29 cellular contexts compared by ENCODE assay signal in genomic region chr5:6502421-6502820, GRCh38. TPM values are rescaled to one million over a fixed set of nuclear protein-coding genes. Genes with fewer than 3 reads are reported as not detected.
"Had no signal": no experiment of that assay in that cellular context is flagged by ENCODE, and none has a peak within 500 bp of the region (broad histone marks: within the 10 kb centered on the region; RNA-seq: fewer than 3 reads in every experiment).

No MANE protein-coding gene starts in this region.

- H3K4me3 Mint-ChIP-seq: naive thymus-derived CD8-positive, alpha-beta T cell; nephron progenitor cell; neural crest cell; stimulated activated effector memory CD8-positive, alpha-beta T cell treated with anti-CD3 and anti-CD28 coated beads, Interleukin-12 subunit alpha, Interleukin-12 subunit beta, amount 100 ng/mL, for 72 hours; stimulated activated naive B cell treated with anti-CD40 and anti-IgM and Interleukin-4, amounts not matched to agents 10 μg/mL and 1 μg/mL and 100 μg/mL, for 72 hours; stimulated activated naive CD8-positive, alpha-beta T cell treated with anti-CD3 and anti-CD28 coated beads, Interleukin-15, Interleukin-2, amounts not matched to agents 100 ng/mL and 50 ng/mL, for 24 hours had no signal

- H3K36me3 ChIP-seq: neutrophil, pancreas, prostate gland, right lobe of liver, sigmoid colon, stomach, thoracic aorta, thyroid gland, tibial nerve, upper lobe of left lung, vagina had no signal

- H3K9me3 ChIP-seq: neutrophil, pancreas, prostate gland, right lobe of liver, sigmoid colon, stomach, thoracic aorta, thyroid gland, vagina had no signal

- H3K9me3 Mint-ChIP-seq: stimulated activated effector memory CD8-positive, alpha-beta T cell treated with anti-CD3 and anti-CD28 coated beads, Interleukin-12 subunit alpha, Interleukin-12 subunit beta, amount 100 ng/mL, for 72 hours; stimulated activated naive CD8-positive, alpha-beta T cell treated with anti-CD3 and anti-CD28 coated beads, Interleukin-15, Interleukin-2, amounts not matched to agents 100 ng/mL and 50 ng/mL, for 24 hours had no signal

- H3K27ac Mint-ChIP-seq: naive thymus-derived CD8-positive, alpha-beta T cell; nephron progenitor cell; stimulated activated effector memory CD8-positive, alpha-beta T cell treated with anti-CD3 and anti-CD28 coated beads, Interleukin-12 subunit alpha, Interleukin-12 subunit beta, amount 100 ng/mL, for 72 hours; stimulated activated naive B cell treated with anti-CD40 and anti-IgM and Interleukin-4, amounts not matched to agents 10 μg/mL and 1 μg/mL and 100 μg/mL, for 72 hours; stimulated activated naive CD8-positive, alpha-beta T cell treated with anti-CD3 and anti-CD28 coated beads, Interleukin-15, Interleukin-2, amounts not matched to agents 100 ng/mL and 50 ng/mL, for 24 hours had no signal

- DNase-seq: naive thymus-derived CD8-positive, alpha-beta T cell; nephron progenitor cell; nucleus accumbens; pancreas; right cardiac atrium; right lobe of liver; small intestine; stimulated activated CD4-positive, alpha-beta T cell treated with anti-CD3 and anti-CD28 coated beads, Interleukin-15, amount 100 ng/mL, for 24 hours; stimulated activated CD4-positive, alpha-beta T cell treated with anti-CD3 and anti-CD28 coated beads, Interleukin-2, amount 100 ng/mL, for 24 hours; stimulated activated CD4-positive, alpha-beta T cell treated with anti-CD3 and anti-CD28 coated beads, Interleukin-2, amount 100 ng/mL, for 48 hours; stimulated activated CD4-positive, alpha-beta T cell treated with anti-CD3 and anti-CD28 coated beads, Interleukin-4, amount 100 ng/mL, for 24 hours; stimulated activated naive B cell treated with anti-CD40 and anti-IgM and Interleukin-4, amounts not matched to agents 10 μg/mL and 1 μg/mL and 100 μg/mL, for 72 hours; stimulated activated naive CD4-positive, alpha-beta T cell treated with Interleukin-2 at 50 U/mL for 16 hours; stomach; thyroid gland; trophoblast cell; upper lobe of left lung had no signal

- FAIRE-seq: pancreas, small intestine, urothelium cell line had no signal

- H3K4me1 ChIP-seq: pancreas, prostate gland, sigmoid colon, thyroid gland, tibial nerve, upper lobe of left lung, vagina had no signal

- H3K27ac ChIP-seq: neutrophil, pancreas, prostate gland, right lobe of liver, sigmoid colon, stomach, thoracic aorta, thyroid gland, tibial nerve, upper lobe of left lung, vagina had no signal

- ATAC-seq: naive thymus-derived CD8-positive, alpha-beta T cell; pancreas; right cardiac atrium; right lobe of liver; stimulated activated effector memory CD8-positive, alpha-beta T cell treated with anti-CD3 and anti-CD28 coated beads, Interleukin-12 subunit alpha, Interleukin-12 subunit beta, amount 100 ng/mL, for 72 hours; stimulated activated naive B cell treated with anti-CD40 and anti-IgM and Interleukin-4, amounts not matched to agents 10 μg/mL and 1 μg/mL and 100 μg/mL, for 72 hours had no signal

- H3K27me3 ChIP-seq: pancreas, right lobe of liver, sigmoid colon, stomach, thyroid gland, tibial nerve, upper lobe of left lung, vagina had no signal

- H3K36me3 Mint-ChIP-seq: stimulated activated effector memory CD8-positive, alpha-beta T cell treated with anti-CD3 and anti-CD28 coated beads, Interleukin-12 subunit alpha, Interleukin-12 subunit beta, amount 100 ng/mL, for 72 hours had no signal

- H3K4me1 Mint-ChIP-seq: naive thymus-derived CD8-positive, alpha-beta T cell; nephron progenitor cell; stimulated activated naive B cell treated with anti-CD40 and anti-IgM and Interleukin-4, amounts not matched to agents 10 μg/mL and 1 μg/mL and 100 μg/mL, for 72 hours had no signal

- H3K4me3 ChIP-seq: pancreas, prostate gland, right lobe of liver, sigmoid colon, stomach, thoracic aorta, thyroid gland, tibial nerve, upper lobe of left lung, vagina had no signal

RNA-seq across cellular contexts. Expression of gene UBE2QL1, which starts 53.8 kb away (rescaled TPM):
- total RNA-seq: naive thymus-derived CD8-positive, alpha-beta T cell; osteocyte; renal cortical epithelial cell had no signal
- polyA plus RNA-seq: naive thymus-derived CD8-positive, alpha-beta T cell had no signal
